8 cellular contexts compared by ENCODE assay signal in the genomic region with DNA sequence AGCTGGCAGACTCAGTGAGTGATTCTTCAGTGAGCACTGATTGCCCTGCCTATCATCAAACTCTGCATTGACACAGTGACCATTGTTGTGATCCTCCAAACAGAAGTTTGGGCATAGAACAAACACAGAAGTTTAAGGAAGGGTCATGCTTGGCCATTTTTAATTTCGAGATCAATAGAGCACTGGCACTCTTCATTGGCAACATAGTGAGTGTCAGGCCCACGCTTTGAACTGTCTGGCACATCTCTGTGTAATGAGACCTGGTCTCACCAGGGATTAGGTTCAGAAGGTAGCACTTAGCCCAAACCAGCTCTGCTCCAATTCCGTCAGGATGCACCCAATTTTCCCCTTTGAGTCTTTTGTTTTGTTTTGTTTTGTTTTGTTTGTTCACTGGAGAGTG.
"Had no signal": no experiment of that assay in that cellular context is flagged by ENCODE, and none has a peak within 500 bp of the region (broad histone marks: within the 10 kb centered on the region; RNA-seq: fewer than 3 reads in every experiment).

No MANE protein-coding gene starts in this region.

- ATAC-seq: HCT116 had no signal

- H3K36me3 ChIP-seq: HAP-1 had no signal

- DNase-seq: GM23248, GOT3, H7, HFFc6, KBM-7 had no signal

- H3K27ac ChIP-seq: GM23248, HL-60 had no signal

- H3K4me1 ChIP-seq: HAP-1 had no signal

- H3K9me3 ChIP-seq: HAP-1 had no signal

- H3K9ac ChIP-seq: GM23248 had no signal

- H2AFZ ChIP-seq: GM23248 had no signal

- H3K4me3 ChIP-seq: GM23248, HAP-1 had no signal
